24 cellular contexts compared by ENCODE assay signal in genomic region chr12:88300931-88301330, GRCh38.
DNase-seq lines count a peak whose midpoint lies in the region; ATAC-seq and TF ChIP-seq lines count a peak whose summit lies in the region.
"Had no signal": no experiment of that assay in that cellular context is flagged by ENCODE, and none has a peak within 500 bp of the region (broad histone marks: within the 10 kb centered on the region; RNA-seq: fewer than 3 reads in every experiment).

No MANE protein-coding gene starts in this region.

- H2BK120ac ChIP-seq in mesendoderm (ENCODE audit: low read depth, low read length), result peak overlapping the region; percentile 28

- DNase-seq in activated CD4-positive, alpha-beta T cell treated with anti-CD3 and anti-CD28 coated beads for 36 hours, result no peak
- DNase-seq in activated CD4-positive, alpha-beta T cell treated with anti-CD3 and anti-CD28 coated beads, Interleukin-2, amount 50 U/mL, for 1 hour, result no peak
- DNase-seq in cardiac fibroblast (ENCODE audit: low read depth in 2 of 2) (peak; percentile 15 to 20), mesendoderm (no peak), NCI-H1092 (lab: John Stamatoyannopoulos, UW) (no peak)
- DNase-seq: 8988T; activated CD8-positive, alpha-beta memory T cell treated with anti-CD3 and anti-CD28 coated beads, Interleukin-2, amount 50 U/mL, for 4 hours; activated naive CD4-positive, alpha-beta T cell treated with anti-CD3 and anti-CD28 coated beads for 36 hours; body of pancreas; colonic mucosa; endodermal cell; immature natural killer cell; lower lobe of right lung; NCI-H2171 treated with DMSO at 0.1 percent for 48 hours; NCI-H774; SHP77; stimulated activated CD4-positive, alpha-beta T cell treated with anti-CD3 and anti-CD28 coated beads, Interleukin-12 subunit alpha, Interleukin-12 subunit beta, amount 100 ng/mL, for 4 hours; T-cell had no signal

- H3K4me1 ChIP-seq in KMS-11 (ENCODE audit: low read depth, poor library complexity, severe bottlenecking) (peaks cover 52% of the 10 kb centered on the region), mesendoderm (ENCODE audit: control insufficient read depth, low read depth, low read length) (peaks cover 2% of the 10 kb centered on the region)
- H3K4me1 ChIP-seq: colonic mucosa, lower lobe of right lung had no signal

- H3K9ac ChIP-seq in KMS-11 (no peak overlapping the region; the same call in 1 of the 2 replicates), mesendoderm (ENCODE audit: low read length) (no peak overlapping the region)

- H3K56ac ChIP-seq in mesendoderm (ENCODE audit: low read length), result no peak overlapping the region

- H3K79me2 ChIP-seq in KMS-11 (ENCODE audit: insufficient read depth, low read depth) (no peaks in the 10 kb centered on the region), mesendoderm (ENCODE audit: control insufficient read depth, insufficient read depth, low read length) (no peaks in the 10 kb centered on the region)

- no peak overlapping the region for H2BK15ac ChIP-seq in mesendoderm (replicated peaks; ENCODE audit: low read depth)

- H3K27ac ChIP-seq in KMS-11, result peak overlapping the region; percentile 99
- no peak overlapping the region for H3K27ac ChIP-seq in mesendoderm (ENCODE audit: low read depth, low read length)
- H3K27ac ChIP-seq: body of pancreas, colonic mucosa, HL-60, lower lobe of right lung, vagina had no signal

- H3K36me3 ChIP-seq in KMS-11 (ENCODE audit: insufficient read depth) (no peaks in the 10 kb centered on the region; the same call in 1 of the 2 replicates), mesendoderm (ENCODE audit: control insufficient read depth, insufficient read depth, low read length) (no peaks in the 10 kb centered on the region)
- H3K36me3 ChIP-seq: colonic mucosa, lower lobe of right lung, vagina had no signal

- H3K27me3 ChIP-seq in KMS-11 (ENCODE audit: insufficient read depth, low read depth) (no peaks in the 10 kb centered on the region), mesendoderm (ENCODE audit: insufficient read depth, low read length, poor library complexity) (no peaks in the 10 kb centered on the region)
- H3K27me3 ChIP-seq: body of pancreas, colonic mucosa, vagina had no signal

- H3K79me1 ChIP-seq in mesendoderm (ENCODE audit: low read length), result no peaks in the 10 kb centered on the region

- no peaks in the 10 kb centered on the region for H4K20me1 ChIP-seq in KMS-11 (ENCODE audit: insufficient read depth)

- no peak overlapping the region for H2AK5ac ChIP-seq in mesendoderm (ENCODE audit: low read length)

- CTCF ChIA-PET in activated CD4-positive, alpha-beta T cell treated with anti-CD3 and anti-CD28 coated beads for 36 hours (lab: Charles Lee), result no interaction called here

- H4K5ac ChIP-seq in mesendoderm (ENCODE audit: low read length), result no peak overlapping the region

- TF ChIP-seq CTCF in KMS-11 (conservative IDR thresholded peaks at IDR 0.05; ENCODE audit: low read depth, low read length) (no peak), cardiac fibroblast (IDR thresholded peaks at IDR 0.05; ENCODE audit: low read depth, low read length) (no peak)

- H3K4me3 ChIP-seq in KMS-11 (IDR thresholded peaks at IDR 0.05; ENCODE audit: insufficient read depth, low read depth, low read length), result no peak overlapping the region
- H3K4me3 ChIP-seq in cardiac fibroblast (replicated peaks in 1 of 2; ENCODE audit: low read depth in 2 of 2, low read length in 2 of 2), result no peak overlapping the region
- no peak overlapping the region for H3K4me3 ChIP-seq in mesendoderm (ENCODE audit: low read length)
- H3K4me3 ChIP-seq: body of pancreas, colonic mucosa, lower lobe of right lung, vagina had no signal

- H3K4me2 ChIP-seq in KMS-11 (peak overlapping the region; percentile 54; the same call in 1 of the 2 replicates), mesendoderm (ENCODE audit: low read length) (no peak overlapping the region)

- no peak overlapping the region for H2BK5ac ChIP-seq in mesendoderm (ENCODE audit: low read length)

- peaks cover 2% of the 10 kb centered on the region for H3K36me3 Mint-ChIP-seq in activated CD4-positive, alpha-beta T cell treated with anti-CD3 and anti-CD28 coated beads for 36 hours (ENCODE audit: low read depth)
- H3K36me3 Mint-ChIP-seq: IgD-negative memory B cell, immature natural killer cell, T-cell had no signal

- POLR2A ChIA-PET in activated CD4-positive, alpha-beta T cell treated with anti-CD3 and anti-CD28 coated beads for 36 hours (lab: Charles Lee), result no interaction called here

- H3K18ac ChIP-seq in mesendoderm (ENCODE audit: low read length), result no peak overlapping the region

- H3K9me3 Mint-ChIP-seq in activated CD4-positive, alpha-beta T cell treated with anti-CD3 and anti-CD28 coated beads for 36 hours (ENCODE audit: low read depth), result no peaks in the 10 kb centered on the region
- H3K9me3 Mint-ChIP-seq: endodermal cell had no signal

- H4K8ac ChIP-seq in mesendoderm (ENCODE audit: low read depth, low read length), result no peak overlapping the region

- H3K4ac ChIP-seq in mesendoderm (ENCODE audit: low read depth, low read length), result no peak overlapping the region

- peaks cover 29% of the 10 kb centered on the region for H3K4me1 Mint-ChIP-seq in activated CD4-positive, alpha-beta T cell treated with anti-CD3 and anti-CD28 coated beads for 36 hours
- H3K4me1 Mint-ChIP-seq: endodermal cell, IgD-negative memory B cell, immature natural killer cell, T-cell had no signal

- no peak overlapping the region for H3K27ac Mint-ChIP-seq in activated CD4-positive, alpha-beta T cell treated with anti-CD3 and anti-CD28 coated beads for 36 hours
- H3K27ac Mint-ChIP-seq: activated naive CD4-positive, alpha-beta T cell treated with anti-CD3 and anti-CD28 coated beads for 36 hours; endodermal cell; IgD-negative memory B cell; immature natural killer cell; T-cell had no signal

- H3K4me3 Mint-ChIP-seq in activated CD4-positive, alpha-beta T cell treated with anti-CD3 and anti-CD28 coated beads for 36 hours, result peak overlapping the region; percentile 32
- H3K4me3 Mint-ChIP-seq: activated naive CD4-positive, alpha-beta T cell treated with anti-CD3 and anti-CD28 coated beads for 36 hours; endodermal cell; IgD-negative memory B cell; immature natural killer cell; T-cell had no signal

- no peak overlapping the region for H3K23ac ChIP-seq in mesendoderm (ENCODE audit: low read length)

- no peak for ATAC-seq in activated CD4-positive, alpha-beta T cell treated with anti-CD3 and anti-CD28 coated beads for 36 hours
- ATAC-seq in HG02981 (IDR thresholded peaks at IDR 0.05; ENCODE audit: unreplicated experiment), result no peak
- no peak for ATAC-seq in HG03196 (IDR thresholded peaks at IDR 0.05; ENCODE audit: unreplicated experiment)
- ATAC-seq: body of pancreas, lower lobe of right lung, T-cell had no signal

- peak overlapping the region; percentile 2; the same call in 1 of the 2 replicates for H2AFZ ChIP-seq in KMS-11 (ENCODE audit: low read depth)

- intact Hi-C loops in activated CD4-positive, alpha-beta T cell treated with anti-CD3 and anti-CD28 coated beads for 36 hours (cut with DNase I, micrococcal nuclease), result no loop called here

- H3K27me3 Mint-ChIP-seq in activated CD4-positive, alpha-beta T cell treated with anti-CD3 and anti-CD28 coated beads for 36 hours, result peaks cover 4% of the 10 kb centered on the region
- H3K27me3 Mint-ChIP-seq: IgD-negative memory B cell, T-cell had no signal

Comparison
In these comparisons a context has a peak if more than half of its experiments do, and no peak if none do; other contexts are left out.
1. DNase-seq: peak in cardiac fibroblast (2 of 2); none in activated CD4-positive, alpha-beta T cell treated with anti-CD3 and anti-CD28 coated beads for 36 hours (single experiment), activated CD4-positive, alpha-beta T cell treated with anti-CD3 and anti-CD28 coated beads, Interleukin-2, amount 50 U/mL, for 1 hour (single experiment), mesendoderm (single experiment) and NCI-H1092 (single experiment).